Comparison of ENCODE assay signal across 33 cellular contexts in genomic region chr6:12507641-12508040, GRCh38.
"Had no signal": no experiment of that assay in that cellular context is flagged by ENCODE, and none has a peak within 500 bp of the region (broad histone marks: within the 10 kb centered on the region; RNA-seq: fewer than 3 reads in every experiment).

No MANE protein-coding gene starts in this region.

- H3K36me3 ChIP-seq: ascending aorta, brain microvascular endothelial cell, colonic mucosa, gastrocnemius medialis, heart left ventricle, WERI-Rb-1 had no signal

- H3K9me3 ChIP-seq: ascending aorta, colonic mucosa, gastrocnemius medialis had no signal

- H3K4me1 ChIP-seq: ascending aorta, colonic mucosa, gastrocnemius medialis, heart left ventricle had no signal

- H3K4me3 Mint-ChIP-seq: activated CD4-positive, alpha-beta memory T cell treated with anti-CD3 and anti-CD28 coated beads for 36 hours; activated CD4-positive, alpha-beta T cell treated with anti-CD3 and anti-CD28 coated beads for 36 hours; activated CD4-positive, alpha-beta T cell treated with anti-CD3 and anti-CD28 coated beads, Interleukin-2, amount 10 ng/mL, durations not matched to agents 24 days and 14 days; activated CD8-positive, alpha-beta memory T cell treated with anti-CD3 and anti-CD28 coated beads, Interleukin-2, amount 10 ng/mL, durations not matched to agents 7 days and 5 days; activated CD8-positive, alpha-beta T cell treated with anti-CD3 and anti-CD28 coated beads, Interleukin-2, amount 10 ng/mL, durations not matched to agents 7 days and 5 days; activated naive CD4-positive, alpha-beta T cell treated with anti-CD3 and anti-CD28 coated beads, Interleukin-2, amount 10 ng/mL, durations not matched to agents 7 days and 5 days; activated naive CD8-positive, alpha-beta T cell treated with anti-CD3 and anti-CD28 coated beads, Interleukin-2, amount 10 ng/mL, durations not matched to agents 7 days and 5 days; activated T-cell treated with anti-CD3 and anti-CD28 coated beads, Interleukin-2, amount 50 U/mL, for 24 hours; activated T-cell treated with anti-CD3 and anti-CD28 coated beads, Interleukin-2, amount 50 U/mL, for 72 hours; endodermal cell; T-helper 17 cell; T-helper 2 cell treated with Interferon-gamma antibody and Interleukin-4, amounts not matched to agents 5 μg/mL and 100 μg/mL, for 36 hours had no signal

- H3K36me3 Mint-ChIP-seq: activated CD4-positive, alpha-beta memory T cell treated with anti-CD3 and anti-CD28 coated beads for 36 hours; activated CD8-positive, alpha-beta memory T cell treated with anti-CD3 and anti-CD28 coated beads, Interleukin-2, amount 10 ng/mL, durations not matched to agents 7 days and 5 days; activated naive CD4-positive, alpha-beta T cell treated with anti-CD3 and anti-CD28 coated beads, Interleukin-2, amount 10 ng/mL, durations not matched to agents 7 days and 5 days; activated naive CD4-positive, alpha-beta T cell treated with anti-CD3 and anti-CD28 coated beads, Interleukin-2, amount 50 U/mL, for 72 hours; activated naive CD8-positive, alpha-beta T cell treated with anti-CD3 and anti-CD28 coated beads, Interleukin-2, amount 10 ng/mL, durations not matched to agents 7 days and 5 days had no signal

- H3K27ac Mint-ChIP-seq: activated CD4-positive, alpha-beta memory T cell treated with anti-CD3 and anti-CD28 coated beads for 36 hours; activated CD4-positive, alpha-beta T cell treated with anti-CD3 and anti-CD28 coated beads for 36 hours; activated CD4-positive, alpha-beta T cell treated with anti-CD3 and anti-CD28 coated beads, Interleukin-2, amount 10 ng/mL, durations not matched to agents 24 days and 14 days; activated CD8-positive, alpha-beta memory T cell treated with anti-CD3 and anti-CD28 coated beads, Interleukin-2, amount 10 ng/mL, durations not matched to agents 7 days and 5 days; activated CD8-positive, alpha-beta T cell treated with anti-CD3 and anti-CD28 coated beads, Interleukin-2, amount 10 ng/mL, durations not matched to agents 7 days and 5 days; activated naive CD4-positive, alpha-beta T cell treated with anti-CD3 and anti-CD28 coated beads, Interleukin-2, amount 10 ng/mL, durations not matched to agents 7 days and 5 days; activated naive CD4-positive, alpha-beta T cell treated with anti-CD3 and anti-CD28 coated beads, Interleukin-2, amount 50 U/mL, for 72 hours; activated naive CD8-positive, alpha-beta T cell treated with anti-CD3 and anti-CD28 coated beads, Interleukin-2, amount 10 ng/mL, durations not matched to agents 7 days and 5 days; activated T-cell treated with anti-CD3 and anti-CD28 coated beads, Interleukin-2, amount 50 U/mL, for 24 hours; activated T-cell treated with anti-CD3 and anti-CD28 coated beads, Interleukin-2, amount 50 U/mL, for 72 hours; endodermal cell; T-helper 17 cell; T-helper 2 cell treated with Interferon-gamma antibody and Interleukin-4, amounts not matched to agents 5 μg/mL and 100 μg/mL, for 36 hours had no signal

- H3K27ac ChIP-seq: ascending aorta, brain microvascular endothelial cell, colonic mucosa, dorsolateral prefrontal cortex, gastrocnemius medialis, WERI-Rb-1 had no signal

- H3K27me3 Mint-ChIP-seq: activated CD4-positive, alpha-beta T cell treated with anti-CD3 and anti-CD28 coated beads, Interleukin-2, amount 10 ng/mL, durations not matched to agents 24 days and 14 days; activated CD8-positive, alpha-beta memory T cell treated with anti-CD3 and anti-CD28 coated beads, Interleukin-2, amount 10 ng/mL, durations not matched to agents 7 days and 5 days; activated naive CD4-positive, alpha-beta T cell treated with anti-CD3 and anti-CD28 coated beads, Interleukin-2, amount 10 ng/mL, durations not matched to agents 7 days and 5 days had no signal

- H3K4me3 ChIP-seq: ascending aorta, colonic mucosa, dorsolateral prefrontal cortex, gastrocnemius medialis, heart left ventricle had no signal

- H3K4me1 Mint-ChIP-seq: activated CD4-positive, alpha-beta T cell treated with anti-CD3 and anti-CD28 coated beads for 36 hours; activated CD4-positive, alpha-beta T cell treated with anti-CD3 and anti-CD28 coated beads, Interleukin-2, amount 10 ng/mL, durations not matched to agents 24 days and 14 days; activated CD8-positive, alpha-beta memory T cell treated with anti-CD3 and anti-CD28 coated beads, Interleukin-2, amount 10 ng/mL, durations not matched to agents 7 days and 5 days; activated naive CD4-positive, alpha-beta T cell treated with anti-CD3 and anti-CD28 coated beads, Interleukin-2, amount 10 ng/mL, durations not matched to agents 7 days and 5 days; activated naive CD8-positive, alpha-beta T cell treated with anti-CD3 and anti-CD28 coated beads, Interleukin-2, amount 10 ng/mL, durations not matched to agents 7 days and 5 days; endodermal cell; T-helper 17 cell had no signal

- DNase-seq: activated CD4-positive, alpha-beta memory T cell treated with anti-CD3 and anti-CD28 coated beads for 36 hours; activated CD4-positive, alpha-beta T cell treated with anti-CD3 and anti-CD28 coated beads for 36 hours; activated CD4-positive, alpha-beta T cell treated with anti-CD3 and anti-CD28 coated beads, Interleukin-2, amount 10 ng/mL, durations not matched to agents 24 days and 14 days; activated CD4-positive, CD25-positive, alpha-beta regulatory T cell; activated CD4-positive, CD25-positive, alpha-beta regulatory T cell treated with anti-CD3 and anti-CD28 coated beads, Interleukin-2, amount 50 U/mL, for 72 hours; activated CD8-positive, alpha-beta memory T cell treated with anti-CD3 and anti-CD28 coated beads, Interleukin-2, amount 10 ng/mL, durations not matched to agents 7 days and 5 days; activated CD8-positive, alpha-beta memory T cell treated with anti-CD3 and anti-CD28 coated beads, Interleukin-2, amount 50 U/mL, for 4 hours; activated CD8-positive, alpha-beta T cell treated with anti-CD3 and anti-CD28 coated beads, Interleukin-2, amount 10 ng/mL, durations not matched to agents 7 days and 5 days; activated gamma-delta T cell; activated naive CD4-positive, alpha-beta T cell; activated naive CD4-positive, alpha-beta T cell treated with anti-CD3 and anti-CD28 coated beads, Interleukin-2, amount 10 ng/mL, durations not matched to agents 7 days and 5 days; activated naive CD8-positive, alpha-beta T cell treated with anti-CD3 and anti-CD28 coated beads, Interleukin-2, amount 10 ng/mL, durations not matched to agents 7 days and 5 days; activated T-cell treated with anti-CD3 and anti-CD28 coated beads for 4 hours; activated T-cell treated with anti-CD3 and anti-CD28 coated beads, Interleukin-2, amount 50 U/mL, for 24 hours; activated T-cell treated with anti-CD3 and anti-CD28 coated beads, Interleukin-2, amount 50 U/mL, for 72 hours; brain microvascular endothelial cell; colonic mucosa; dorsolateral prefrontal cortex; effector memory CD4-positive, alpha-beta T cell; endodermal cell; foreskin fibroblast; gastrocnemius medialis; glutamatergic neuron; heart left ventricle; T-helper 1 cell; T-helper 17 cell; T1000; WERI-Rb-1 had no signal

- H3K9me3 Mint-ChIP-seq: activated CD4-positive, alpha-beta memory T cell treated with anti-CD3 and anti-CD28 coated beads for 36 hours; activated CD4-positive, alpha-beta T cell treated with anti-CD3 and anti-CD28 coated beads, Interleukin-2, amount 10 ng/mL, durations not matched to agents 24 days and 14 days; activated naive CD4-positive, alpha-beta T cell treated with anti-CD3 and anti-CD28 coated beads, Interleukin-2, amount 10 ng/mL, durations not matched to agents 7 days and 5 days; activated naive CD8-positive, alpha-beta T cell treated with anti-CD3 and anti-CD28 coated beads, Interleukin-2, amount 10 ng/mL, durations not matched to agents 7 days and 5 days had no signal

- FAIRE-seq: bronchial epithelial cell had no signal

- ATAC-seq: activated CD4-positive, alpha-beta T cell treated with anti-CD3 and anti-CD28 coated beads for 36 hours; activated CD8-positive, alpha-beta memory T cell treated with anti-CD3 and anti-CD28 coated beads, Interleukin-2, amount 10 ng/mL, durations not matched to agents 7 days and 5 days; activated CD8-positive, alpha-beta T cell treated with anti-CD3 and anti-CD28 coated beads, Interleukin-2, amount 10 ng/mL, durations not matched to agents 7 days and 5 days; activated naive CD4-positive, alpha-beta T cell treated with anti-CD3 and anti-CD28 coated beads, Interleukin-2, amount 50 U/mL, for 72 hours; activated T-cell treated with anti-CD3 and anti-CD28 coated beads, Interleukin-2, amount 50 U/mL, for 72 hours; esophagus mucosa; gastrocnemius medialis; heart left ventricle; T-helper 17 cell had no signal

- H3K27me3 ChIP-seq: ascending aorta, brain microvascular endothelial cell, colonic mucosa, dorsolateral prefrontal cortex, gastrocnemius medialis, heart left ventricle had no signal
